Comparison of ENCODE assay signal across 13 cellular contexts in the genomic region with DNA sequence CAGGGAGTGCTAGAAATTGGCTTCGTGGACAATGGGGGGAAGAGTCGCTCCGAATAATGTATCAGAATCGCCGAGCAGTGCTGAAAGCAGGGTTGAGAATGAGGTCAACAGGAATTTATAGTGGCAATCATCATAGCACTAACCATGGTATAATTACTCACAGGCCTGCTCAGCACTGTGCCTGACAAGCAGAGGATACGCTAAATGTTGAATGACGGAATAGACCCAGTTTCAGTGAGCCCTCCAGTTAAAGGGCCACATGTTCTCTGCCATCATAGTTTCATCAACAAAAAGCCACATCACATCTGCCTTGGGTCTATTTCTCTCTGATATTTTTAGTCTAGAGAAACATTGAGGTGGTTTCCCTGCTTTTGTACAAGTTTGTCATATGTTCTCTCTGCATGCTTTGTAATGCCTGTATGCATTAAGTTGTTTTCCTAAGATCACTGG.
DNase-seq lines count a peak whose midpoint lies in the region; ATAC-seq and TF ChIP-seq lines count a peak whose summit lies in the region.
"Had no signal": no experiment of that assay in that cellular context is flagged by ENCODE, and none has a peak within 500 bp of the region (broad histone marks: within the 10 kb centered on the region; RNA-seq: fewer than 3 reads in every experiment).

No MANE protein-coding gene starts in this region.

- H3K9me3 ChIP-seq in mesenchymal stem cell (ENCODE audit: control insufficient read depth, low read length), result no peaks in the 10 kb centered on the region
- H3K9me3 ChIP-seq: Peyer's patch had no signal

- H4K8ac ChIP-seq in mesenchymal stem cell (ENCODE audit: low read length), result no peak overlapping the region

- H3K9me3 Mint-ChIP-seq in brain, result peaks cover 0 to 4% (median 0%) of the 10 kb centered on the region in 5 experiments
- no peaks in the 10 kb centered on the region for H3K9me3 Mint-ChIP-seq in natural killer cell treated with Interleukin-12 subunit alpha and Interleukin-12 subunit beta and Interleukin-15 and Interleukin-18, amount 100 ng/mL, for 72 hours
- peaks cover 3% of the 10 kb centered on the region for H3K9me3 Mint-ChIP-seq in activated CD4-positive, alpha-beta T cell treated with anti-CD3 and anti-CD28 coated beads, Interleukin-2, amount 10 ng/mL, durations not matched to agents 24 days and 14 days
- H3K9me3 Mint-ChIP-seq: activated naive CD8-positive, alpha-beta T cell treated with anti-CD3 and anti-CD28 coated beads, Interleukin-2, amount 10 ng/mL, durations not matched to agents 7 days and 5 days had no signal

- H3K36me3 Mint-ChIP-seq in brain, result no peaks in the 10 kb centered on the region
- H3K36me3 Mint-ChIP-seq in natural killer cell treated with Interleukin-12 subunit alpha and Interleukin-12 subunit beta and Interleukin-15 and Interleukin-18, amount 100 ng/mL, for 72 hours, result no peaks in the 10 kb centered on the region
- no peaks in the 10 kb centered on the region for H3K36me3 Mint-ChIP-seq in activated CD4-positive, alpha-beta T cell treated with anti-CD3 and anti-CD28 coated beads, Interleukin-2, amount 10 ng/mL, durations not matched to agents 24 days and 14 days (ENCODE audit: low read depth)
- H3K36me3 Mint-ChIP-seq: activated naive CD8-positive, alpha-beta T cell treated with anti-CD3 and anti-CD28 coated beads, Interleukin-2, amount 10 ng/mL, durations not matched to agents 7 days and 5 days; CD14-positive monocyte had no signal

- H4K91ac ChIP-seq in mesenchymal stem cell (ENCODE audit: low read length), result no peak overlapping the region

- H3K27me3 ChIP-seq in mesenchymal stem cell (ENCODE audit: control insufficient read depth in 1 of 2, insufficient read depth in 1 of 2, low read length in 2 of 2), result peaks cover 0 to 7% of the 10 kb centered on the region in 2 experiments
- H3K27me3 ChIP-seq: Peyer's patch had no signal

- TF ChIP-seq CTCF in brain (conservative IDR thresholded peaks at IDR 0.05), result no peak

- DNase-seq in AG08395 (ENCODE audit: low spot score) (peak; percentile 44), mesenchymal stem cell (peak; percentile 30), nucleus accumbens (lab: John Stamatoyannopoulos, UW) (no peak)
- DNase-seq in activated T-cell treated with anti-CD3 and anti-CD28 coated beads, Interleukin-2, amount 50 U/mL, for 1 hour, result no peak
- DNase-seq in natural killer cell treated with Interleukin-12 subunit alpha and Interleukin-12 subunit beta and Interleukin-15 and Interleukin-18, amount 100 ng/mL, for 72 hours (ENCODE audit: low spot score), result no peak
- DNase-seq in activated CD4-positive, alpha-beta T cell treated with anti-CD3 and anti-CD28 coated beads, Interleukin-2, amount 10 ng/mL, durations not matched to agents 24 days and 14 days, result no peak
- DNase-seq: activated CD4-positive, alpha-beta T cell treated with anti-CD3 and anti-CD28 coated beads for 4 hours; activated naive CD8-positive, alpha-beta T cell treated with anti-CD3 and anti-CD28 coated beads, Interleukin-2, amount 10 ng/mL, durations not matched to agents 7 days and 5 days; Peyer's patch had no signal

- peak overlapping the region; percentile 60 for H2BK5ac ChIP-seq in mesenchymal stem cell (ENCODE audit: low read depth, low read length, poor library complexity, severe bottlenecking)

- peak; percentile 58 for ATAC-seq in HG02798 (IDR thresholded peaks at IDR 0.05; ENCODE audit: poor library complexity, unreplicated experiment)
- ATAC-seq in natural killer cell treated with Interleukin-12 subunit alpha and Interleukin-12 subunit beta and Interleukin-15 and Interleukin-18, amount 100 ng/mL, for 72 hours, result no peak

- H3K27me3 Mint-ChIP-seq in brain, result no peaks in the 10 kb centered on the region
- H3K27me3 Mint-ChIP-seq in natural killer cell treated with Interleukin-12 subunit alpha and Interleukin-12 subunit beta and Interleukin-15 and Interleukin-18, amount 100 ng/mL, for 72 hours, result peaks cover 0 to 7% of the 10 kb centered on the region in 2 donors
- peaks cover 24% of the 10 kb centered on the region for H3K27me3 Mint-ChIP-seq in activated CD4-positive, alpha-beta T cell treated with anti-CD3 and anti-CD28 coated beads, Interleukin-2, amount 10 ng/mL, durations not matched to agents 24 days and 14 days

- no peaks in the 10 kb centered on the region for H3K36me3 ChIP-seq in mesenchymal stem cell (ENCODE audit: control insufficient read depth in 1 of 2, insufficient read depth in 2 of 2, low read depth in 1 of 2, low read length in 2 of 2)
- H3K36me3 ChIP-seq: Peyer's patch had no signal

- intact Hi-C loops in activated CD4-positive, alpha-beta T cell treated with anti-CD3 and anti-CD28 coated beads, Interleukin-2, amount 10 ng/mL, durations not matched to agents 24 days and 14 days (cut with micrococcal nuclease), result no loop called here

- H2AFZ ChIP-seq in mesenchymal stem cell (ENCODE audit: low read depth, low read length), result no peak overlapping the region

- H3K27ac ChIP-seq in mesenchymal stem cell (ENCODE audit: low read length, poor library complexity, severe bottlenecking), result peak overlapping the region; percentile 91
- H3K27ac ChIP-seq: HL-60 had no signal

- no peak overlapping the region for H2BK15ac ChIP-seq in mesenchymal stem cell (ENCODE audit: low read depth, poor library complexity, severe bottlenecking)

- H2BK120ac ChIP-seq in mesenchymal stem cell (ENCODE audit: low read depth, low read length), result no peak overlapping the region

- H2AK5ac ChIP-seq in mesenchymal stem cell (ENCODE audit: low read length, severe bottlenecking), result peak overlapping the region; percentile 79

- H3K23ac ChIP-seq in mesenchymal stem cell (ENCODE audit: low read length in 2 of 2), result no peak overlapping the region

- H3K4me3 ChIP-seq in mesenchymal stem cell (ENCODE audit: insufficient read depth in 1 of 2, low read depth in 1 of 2, low read length in 2 of 2), result no peak overlapping the region
- H3K4me3 ChIP-seq: Peyer's patch had no signal

- peak overlapping the region in 1 of 2 experiments; percentile 56 for H3K14ac ChIP-seq in mesenchymal stem cell (ENCODE audit: low read length in 2 of 2)

- H3K9ac ChIP-seq in mesenchymal stem cell (ENCODE audit: low read length), result no peak overlapping the region

- peak overlapping the region; percentile 49 for H3K4me2 ChIP-seq in mesenchymal stem cell (ENCODE audit: low read length, poor library complexity, severe bottlenecking)

- peak overlapping the region; percentile 0 to 14 for H3K18ac ChIP-seq in mesenchymal stem cell (ENCODE audit: low read depth in 1 of 2, low read length in 2 of 2)

- peak overlapping the region in 1 of 5 experiments; percentile 6 for H3K4me3 Mint-ChIP-seq in brain
- H3K4me3 Mint-ChIP-seq in natural killer cell treated with Interleukin-12 subunit alpha and Interleukin-12 subunit beta and Interleukin-15 and Interleukin-18, amount 100 ng/mL, for 72 hours, result no peak overlapping the region
- H3K4me3 Mint-ChIP-seq in activated CD4-positive, alpha-beta T cell treated with anti-CD3 and anti-CD28 coated beads, Interleukin-2, amount 10 ng/mL, durations not matched to agents 24 days and 14 days, result no peak overlapping the region
- H3K4me3 Mint-ChIP-seq: activated naive CD8-positive, alpha-beta T cell treated with anti-CD3 and anti-CD28 coated beads, Interleukin-2, amount 10 ng/mL, durations not matched to agents 7 days and 5 days; CD14-positive monocyte had no signal

- H2BK12ac ChIP-seq in mesenchymal stem cell (ENCODE audit: low read length in 2 of 2), result peak overlapping the region; percentile 7 to 15

- peaks cover 32% of the 10 kb centered on the region for H3K4me1 Mint-ChIP-seq in brain
- H3K4me1 Mint-ChIP-seq in natural killer cell treated with Interleukin-12 subunit alpha and Interleukin-12 subunit beta and Interleukin-15 and Interleukin-18, amount 100 ng/mL, for 72 hours (ENCODE audit: low read depth in 2 of 2), result no peaks in the 10 kb centered on the region
- H3K4me1 Mint-ChIP-seq in activated CD4-positive, alpha-beta T cell treated with anti-CD3 and anti-CD28 coated beads, Interleukin-2, amount 10 ng/mL, durations not matched to agents 24 days and 14 days, result peaks cover 10% of the 10 kb centered on the region

- H3K79me1 ChIP-seq in mesenchymal stem cell (replicated peaks; ENCODE audit: low read length, poor library complexity, severe bottlenecking), result no peaks in the 10 kb centered on the region

- H3K4ac ChIP-seq in mesenchymal stem cell (ENCODE audit: low read depth in 1 of 2, low read length in 2 of 2), result no peak overlapping the region

- peaks cover 11% of the 10 kb centered on the region for H3K4me1 ChIP-seq in mesenchymal stem cell (ENCODE audit: control insufficient read depth, insufficient read depth, low read depth, low read length)

- WGBS in mesenchymal stem cell, result 64% methylated on average over 5 of the region's 7 CpGs

- H3K27ac Mint-ChIP-seq in brain, result peak overlapping the region; percentile 14 to 83 (median 70)
- H3K27ac Mint-ChIP-seq in natural killer cell treated with Interleukin-12 subunit alpha and Interleukin-12 subunit beta and Interleukin-15 and Interleukin-18, amount 100 ng/mL, for 72 hours, result peak overlapping the region in 1 of 2 donors; percentile 19
- H3K27ac Mint-ChIP-seq in activated CD4-positive, alpha-beta T cell treated with anti-CD3 and anti-CD28 coated beads, Interleukin-2, amount 10 ng/mL, durations not matched to agents 24 days and 14 days, result no peak overlapping the region
- H3K27ac Mint-ChIP-seq: activated naive CD8-positive, alpha-beta T cell treated with anti-CD3 and anti-CD28 coated beads, Interleukin-2, amount 10 ng/mL, durations not matched to agents 7 days and 5 days; CD14-positive monocyte had no signal

Comparison
In these comparisons a context has a peak if more than half of its experiments do, and no peak if none do; other contexts are left out.
1. DNase-seq: peak in AG08395 (single experiment) and mesenchymal stem cell (single experiment); none in activated T-cell treated with anti-CD3 and anti-CD28 coated beads, Interleukin-2, amount 50 U/mL, for 1 hour (single experiment), natural killer cell treated with Interleukin-12 subunit alpha and Interleukin-12 subunit beta and Interleukin-15 and Interleukin-18, amount 100 ng/mL, for 72 hours (single experiment), activated CD4-positive, alpha-beta T cell treated with anti-CD3 and anti-CD28 coated beads, Interleukin-2, amount 10 ng/mL, durations not matched to agents 24 days and 14 days (single experiment) and nucleus accumbens (0 of 56).